1 cellular context compared by ENCODE assay signal in the genomic region with DNA sequence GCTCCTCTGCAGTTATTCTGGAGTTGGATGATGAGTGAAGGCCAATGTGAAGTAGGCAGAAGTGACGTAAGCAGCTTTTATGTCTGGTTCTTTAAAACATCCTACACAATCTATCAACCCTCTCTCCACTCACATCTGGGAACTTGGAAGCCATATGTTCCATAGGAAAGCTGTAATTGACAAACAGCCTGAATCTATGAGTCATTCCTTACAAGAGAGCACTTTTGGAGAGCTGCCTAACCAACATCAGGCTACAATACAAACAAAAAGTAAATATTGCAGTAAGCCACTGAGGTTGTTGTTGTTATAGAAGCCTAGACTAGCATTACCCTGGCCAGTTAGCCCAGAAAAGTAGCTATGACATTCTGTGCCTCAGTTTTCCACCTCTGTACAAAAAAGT.
TF ChIP-seq lines count a peak whose summit lies in the region.

No MANE protein-coding gene starts in this region.

TF ChIP-seq in WTC11, 78 proteins besides CTCF, POLR2A, EP300 and RAD21 (continued from another document):
- TF ChIP-seq, protein P1, sequence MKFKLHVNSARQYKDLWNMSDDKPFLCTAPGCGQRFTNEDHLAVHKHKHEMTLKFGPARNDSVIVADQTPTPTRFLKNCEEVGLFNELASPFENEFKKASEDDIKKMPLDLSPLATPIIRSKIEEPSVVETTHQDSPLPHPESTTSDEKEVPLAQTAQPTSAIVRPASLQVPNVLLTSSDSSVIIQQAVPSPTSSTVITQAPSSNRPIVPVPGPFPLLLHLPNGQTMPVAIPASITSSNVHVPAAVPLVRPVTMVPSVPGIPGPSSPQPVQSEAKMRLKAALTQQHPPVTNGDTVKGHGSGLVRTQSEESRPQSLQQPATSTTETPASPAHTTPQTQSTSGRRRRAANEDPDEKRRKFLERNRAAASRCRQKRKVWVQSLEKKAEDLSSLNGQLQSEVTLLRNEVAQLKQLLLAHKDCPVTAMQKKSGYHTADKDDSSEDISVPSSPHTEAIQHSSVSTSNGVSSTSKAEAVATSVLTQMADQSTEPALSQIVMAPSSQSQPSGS (CRISPR knock-in tag; IDR thresholded peaks at IDR 0.05; ENCODE audit: borderline replicate concordance, low read depth) = no peak
- no peak for TF ChIP-seq GABPB1 (CRISPR knock-in tag; IDR thresholded peaks at IDR 0.05)
- TF ChIP-seq, protein P2, sequence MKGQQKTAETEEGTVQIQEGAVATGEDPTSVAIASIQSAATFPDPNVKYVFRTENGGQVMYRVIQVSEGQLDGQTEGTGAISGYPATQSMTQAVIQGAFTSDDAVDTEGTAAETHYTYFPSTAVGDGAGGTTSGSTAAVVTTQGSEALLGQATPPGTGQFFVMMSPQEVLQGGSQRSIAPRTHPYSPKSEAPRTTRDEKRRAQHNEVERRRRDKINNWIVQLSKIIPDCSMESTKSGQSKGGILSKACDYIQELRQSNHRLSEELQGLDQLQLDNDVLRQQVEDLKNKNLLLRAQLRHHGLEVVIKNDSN (CRISPR knock-in tag; IDR thresholded peaks at IDR 0.05) = no peak
- TF ChIP-seq, protein P3, sequence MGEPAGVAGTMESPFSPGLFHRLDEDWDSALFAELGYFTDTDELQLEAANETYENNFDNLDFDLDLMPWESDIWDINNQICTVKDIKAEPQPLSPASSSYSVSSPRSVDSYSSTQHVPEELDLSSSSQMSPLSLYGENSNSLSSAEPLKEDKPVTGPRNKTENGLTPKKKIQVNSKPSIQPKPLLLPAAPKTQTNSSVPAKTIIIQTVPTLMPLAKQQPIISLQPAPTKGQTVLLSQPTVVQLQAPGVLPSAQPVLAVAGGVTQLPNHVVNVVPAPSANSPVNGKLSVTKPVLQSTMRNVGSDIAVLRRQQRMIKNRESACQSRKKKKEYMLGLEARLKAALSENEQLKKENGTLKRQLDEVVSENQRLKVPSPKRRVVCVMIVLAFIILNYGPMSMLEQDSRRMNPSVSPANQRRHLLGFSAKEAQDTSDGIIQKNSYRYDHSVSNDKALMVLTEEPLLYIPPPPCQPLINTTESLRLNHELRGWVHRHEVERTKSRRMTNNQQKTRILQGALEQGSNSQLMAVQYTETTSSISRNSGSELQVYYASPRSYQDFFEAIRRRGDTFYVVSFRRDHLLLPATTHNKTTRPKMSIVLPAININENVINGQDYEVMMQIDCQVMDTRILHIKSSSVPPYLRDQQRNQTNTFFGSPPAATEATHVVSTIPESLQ (CRISPR knock-in tag; IDR thresholded peaks at IDR 0.05) = no peak
- no peak for TF ChIP-seq SOX15 (CRISPR knock-in tag; IDR thresholded peaks at IDR 0.05)
- TF ChIP-seq, protein P4, sequence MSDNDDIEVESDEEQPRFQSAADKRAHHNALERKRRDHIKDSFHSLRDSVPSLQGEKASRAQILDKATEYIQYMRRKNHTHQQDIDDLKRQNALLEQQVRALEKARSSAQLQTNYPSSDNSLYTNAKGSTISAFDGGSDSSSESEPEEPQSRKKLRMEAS (CRISPR knock-in tag; IDR thresholded peaks at IDR 0.05) = no peak
